In the genomic region with DNA sequence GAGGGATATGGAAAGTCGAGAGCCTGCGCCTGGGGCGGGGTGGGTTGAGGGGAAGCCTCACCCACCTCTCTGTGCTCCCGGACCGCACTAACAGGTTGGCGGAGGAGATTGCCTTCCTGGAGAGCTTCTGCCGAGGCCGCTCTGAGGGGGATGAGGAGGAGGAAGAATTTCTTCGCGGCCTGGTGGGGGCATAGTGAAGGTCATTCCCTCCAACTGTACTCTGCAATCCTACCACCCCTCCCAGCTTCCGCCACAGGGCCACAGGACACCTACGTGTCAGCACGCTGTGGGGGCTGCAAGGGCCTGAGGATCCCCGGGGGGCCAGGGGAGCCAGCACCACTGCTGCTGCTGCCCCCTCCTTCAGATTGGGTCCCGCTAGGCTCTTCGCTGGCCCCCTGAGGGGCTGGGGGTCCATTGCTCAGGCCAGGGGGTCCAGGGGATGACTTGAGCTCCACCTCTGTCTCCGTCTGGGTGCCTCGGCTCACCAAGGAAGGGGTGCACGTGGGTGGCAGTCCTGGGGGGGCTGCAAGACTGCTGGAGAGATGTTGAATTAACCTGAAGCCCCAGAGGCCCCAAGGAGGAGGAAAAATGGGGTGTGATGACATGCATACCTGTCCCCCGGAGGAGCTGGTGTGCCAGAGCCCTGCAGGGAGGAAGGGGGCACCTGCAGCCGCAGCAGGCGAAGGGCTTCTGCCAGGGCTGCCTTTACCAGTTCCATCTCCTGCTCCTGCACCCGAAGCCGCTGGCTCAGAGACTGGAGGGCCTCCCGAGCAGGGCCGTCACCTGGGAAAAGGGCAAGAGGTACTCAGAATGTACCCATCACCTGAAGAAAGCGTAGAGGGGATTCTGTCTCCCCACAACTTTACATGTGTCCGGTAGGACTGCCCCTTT, we compare ENCODE assay signal across 8 cellular contexts. TPM values are rescaled to one million over a fixed set of nuclear protein-coding genes. Genes with fewer than 3 reads are reported as not detected.
A peak's percentile ranks its signal among the peaks of the same experiment; 100 is the strongest.
DNase-seq lines count a peak whose midpoint lies in the region; ATAC-seq, FAIRE-seq and TF ChIP-seq lines count a peak whose summit lies in the region.

No MANE protein-coding gene starts in this region.

- peak overlapping the region; percentile 91 for H3K4me3 Mint-ChIP-seq in activated CD4-positive, alpha-beta T cell treated with anti-CD3 and anti-CD28 coated beads for 36 hours

- FAIRE-seq in HepG2 (lab: Jason Lieb, UNC) = no peak

- H3K9me3 ChIP-seq in adipocyte (ENCODE audit: control insufficient read depth, low read length) = no peaks in the 10 kb centered on the region
- H3K9me3 ChIP-seq in HepG2 (ENCODE audit: low read length) = no peaks in the 10 kb centered on the region
- no peaks in the 10 kb centered on the region for H3K9me3 ChIP-seq in thymus (ENCODE audit: control insufficient read depth)

- intact Hi-C loops in activated CD4-positive, alpha-beta T cell treated with anti-CD3 and anti-CD28 coated beads for 36 hours (cut with DNase I, micrococcal nuclease) = loop anchor here (5.0 kb wide), 2 partner anchors 54 to 246 kb away; no protein-coding TSS in a partner anchor
- intact Hi-C loops in HepG2 (cut with micrococcal nuclease; ENCODE audit: unreplicated experiment) = loop anchor here (5.0 kb wide), 1 partner anchor 41 kb away; a partner anchor contains a TSS

- H3K9me3 Mint-ChIP-seq in activated CD4-positive, alpha-beta T cell treated with anti-CD3 and anti-CD28 coated beads for 36 hours (ENCODE audit: low read depth) = no peaks in the 10 kb centered on the region

- peaks cover 2% of the 10 kb centered on the region for H3K79me2 ChIP-seq in HepG2 (ENCODE audit: insufficient read depth, low read length)

- peak overlapping the region; percentile 96 for H3K4me2 ChIP-seq in HepG2 (ENCODE audit: low read depth, low read length)

- BruUV-seq in HepG2 (replicated peaks; lab: Mats Ljungman, UMichigan) = no TSS peak

- no peak for TF ChIP-seq RAD21 in HepG2 (CRISPR knock-in tag; IDR thresholded peaks at IDR 0.05)

- POLR2A ChIA-PET in activated CD4-positive, alpha-beta T cell treated with anti-CD3 and anti-CD28 coated beads for 36 hours (lab: Charles Lee) = interaction anchor here (0.6 to 2.9 kb wide), 8 partner anchors 9 to 267 kb away, joined by 3 to 21 read pairs (median 5); a partner anchor contains a TSS
- POLR2A ChIA-PET in HepG2 (lab: Yijun Ruan, JAX) = interaction anchor here (0.7 to 4.0 kb wide), 13 partner anchors 10 to 230 kb away, joined by 3 to 39 read pairs (median 6); a partner anchor contains a TSS

- peaks cover 42% of the 10 kb centered on the region for H3K36me3 ChIP-seq in adipocyte (ENCODE audit: control insufficient read depth, insufficient read depth, low read length, severe bottlenecking)
- no peaks in the 10 kb centered on the region; a peak in 1 of 5 replicates for H3K36me3 ChIP-seq in HepG2 (replicated peaks in 1 of 2; ENCODE audit: control insufficient read depth in 1 of 2, insufficient read depth in 2 of 2, low read length in 2 of 2)
- peaks cover 29% of the 10 kb centered on the region for H3K36me3 ChIP-seq in thymus (ENCODE audit: control insufficient read depth, insufficient read depth)

- peak overlapping the region; percentile 90 for H3K27ac Mint-ChIP-seq in activated CD4-positive, alpha-beta T cell treated with anti-CD3 and anti-CD28 coated beads for 36 hours

- H3K27me3 Mint-ChIP-seq in activated CD4-positive, alpha-beta T cell treated with anti-CD3 and anti-CD28 coated beads for 36 hours = no peaks in the 10 kb centered on the region

- TF ChIP-seq CTCF in HepG2 (CRISPR knock-in tag; IDR thresholded peaks at IDR 0.05) = no peak

- CTCF ChIA-PET in activated CD4-positive, alpha-beta T cell treated with anti-CD3 and anti-CD28 coated beads for 36 hours (lab: Charles Lee) = interaction anchor here (0.7 to 2.9 kb wide), 16 partner anchors 10 to 105 kb away, joined by 3 to 19 read pairs (median 4); a partner anchor contains a TSS
- CTCF ChIA-PET in HepG2 (lab: Yijun Ruan, JAX; ENCODE audit: low intra/inter-chr PET ratio, low total read pairs) = interaction anchor here (2.3 kb wide), 1 partner anchor 19 kb away, joined by 14 read pairs; a partner anchor contains a TSS

- H4K20me1 ChIP-seq in HepG2 (ENCODE audit: insufficient read depth, low read length) = no peaks in the 10 kb centered on the region

- H3K27ac ChIP-seq in HepG2 (ENCODE audit: extremely low read length, insufficient read depth, low read length) (peak overlapping the region; percentile 64), thymus (ENCODE audit: low read depth) (no peak overlapping the region)

- H3K27me3 ChIP-seq in adipocyte (replicated peaks; ENCODE audit: control insufficient read depth, insufficient read depth, low read length) (no peaks in the 10 kb centered on the region), HepG2 (ENCODE audit: control insufficient read depth in 1 of 2, insufficient read depth in 2 of 2, low read length in 2 of 2) (no peaks in the 10 kb centered on the region; a peak in 1 of 5 replicates), thymus (ENCODE audit: control insufficient read depth, insufficient read depth) (no peaks in the 10 kb centered on the region)

- in situ Hi-C loops in HepG2 (cut with HindIII; ENCODE audit: extremely low pct_ligation_motif_present, low pct_unique_long_range_greater_than_20kb) (no loop called here), ACHN (cut with HindIII; ENCODE audit: low pct_ligation_motif_present, low pct_unique_long_range_greater_than_20kb, low sequenced_read_pairs) (no loop called here)

- H2AFZ ChIP-seq in HepG2 (ENCODE audit: low read length) = no peak overlapping the region

- H3K36me3 Mint-ChIP-seq in activated CD4-positive, alpha-beta T cell treated with anti-CD3 and anti-CD28 coated beads for 36 hours (ENCODE audit: low read depth) = peaks cover 43% of the 10 kb centered on the region

- H3K4me1 Mint-ChIP-seq in activated CD4-positive, alpha-beta T cell treated with anti-CD3 and anti-CD28 coated beads for 36 hours = peaks cover 40% of the 10 kb centered on the region

- TF ChIP-seq POLR2A in HepG2 (IDR thresholded peaks at IDR 0.05; ENCODE audit: insufficient read depth in 1 of 2, low read depth in 2 of 2, low read length in 2 of 2) = no peak

- peak overlapping the region; percentile 96 for H3K9ac ChIP-seq in adipocyte (ENCODE audit: low read length)
- H3K9ac ChIP-seq in HepG2 (ENCODE audit: insufficient read depth, low read depth, low read length) = peak overlapping the region; percentile 80

- peaks cover 13% of the 10 kb centered on the region for H3K4me1 ChIP-seq in adipocyte (ENCODE audit: control insufficient read depth, insufficient read depth, low read length)
- peaks cover 64% of the 10 kb centered on the region for H3K4me1 ChIP-seq in HepG2 (ENCODE audit: insufficient read depth, low read length)
- no peaks in the 10 kb centered on the region for H3K4me1 ChIP-seq in thymus (ENCODE audit: control insufficient read depth, insufficient read depth, low read length)

- ATAC-seq in activated CD4-positive, alpha-beta T cell treated with anti-CD3 and anti-CD28 coated beads for 36 hours = no peak
- ATAC-seq in HepG2 (no peak), esophagus mucosa (no peak)

- peak overlapping the region; percentile 92 for H3K4me3 ChIP-seq in adipocyte (ENCODE audit: low read length)
- H3K4me3 ChIP-seq in HepG2 (replicated peaks in 1 of 3; ENCODE audit: insufficient read depth in 1 of 3, low read depth in 2 of 3, low read length in 3 of 3) = peak overlapping the region; percentile 77 to 93 (median 77)
- peak overlapping the region; percentile 81 for H3K4me3 ChIP-seq in thymus (ENCODE audit: low read length)

- TF ChIP-seq EP300 in HepG2 (IDR thresholded peaks at IDR 0.05; ENCODE audit: low read depth in 2 of 2, low read length in 2 of 2) = no peak
- no peak for TF ChIP-seq EP300 in HepG2 (CRISPR knock-in tag; IDR thresholded peaks at IDR 0.05; ENCODE audit: borderline replicate concordance)

- DNase-seq in activated CD4-positive, alpha-beta T cell treated with anti-CD3 and anti-CD28 coated beads for 36 hours = peak; percentile 16
- DNase-seq in activated CD4-positive, alpha-beta T cell treated with anti-CD3 and anti-CD28 coated beads for 48 hours = no peak
- DNase-seq in adipocyte (ENCODE audit: low read depth) (no peak), HepG2 (ENCODE audit: low spot score) (no peak), ACHN (no peak), KG1 (lab: John Stamatoyannopoulos, UW) (no peak)

- 58% methylated on average over 11 of the region's 28 CpGs for WGBS in HepG2 (ENCODE audit: low lambda C conversion rate)
- WGBS in thymus = 87% methylated on average over 28 of the region's 28 CpGs

RNA-seq across cellular contexts. Expression of a gene that starts 1.5 kb away (rescaled TPM):
- 100 to 1,000 TPM; 101 to 112 TPM for total RNA-seq in activated CD4-positive, alpha-beta T cell treated with anti-CD3 and anti-CD28 coated beads for 36 hours
- 4.6 and 10.6 TPM in 2 replicates for total RNA-seq in HepG2 (2016; rRNA removed; fragmentation: Illumina TruSeq; extraction: Trizol)
- total RNA-seq in HepG2 (2016; cell fraction: cytosol; rRNA removed; fragmentation: Illumina TruSeq; extraction: Trizol; ENCODE audit: low read depth) = 5.0 and 5.5 TPM in 2 replicates
- 4.2 and 9.0 TPM in 2 replicates for total RNA-seq in HepG2 (2016; cell fraction: insoluble cytoplasmic fraction; rRNA removed; fragmentation: Illumina TruSeq; extraction: Trizol)
- total RNA-seq in HepG2 (2016; cell fraction: membrane; rRNA removed; fragmentation: Illumina TruSeq; extraction: Trizol) = 4.8 and 7.0 TPM in 2 replicates
- 9.2 and 9.5 TPM in 2 replicates for total RNA-seq in HepG2 (2016; cell fraction: nucleus; rRNA removed; fragmentation: Illumina TruSeq; extraction: Trizol)
- polyA plus RNA-seq in HepG2 (2011; rRNA removed) = 12.3 and 16.6 TPM in 2 replicates
- polyA plus RNA-seq in HepG2 (2011; cell fraction: cytosol; rRNA removed) = 7.8 and 7.9 TPM in 2 replicates
- 105 and 119 TPM in 2 replicates for polyA plus RNA-seq in HepG2 (2011; cell fraction: nucleus; rRNA removed)
- 14.9 and 16.7 TPM in 2 replicates for polyA plus RNA-seq in HepG2 (2012)
- polyA plus RNA-seq in HepG2 (2016; cell fraction: cytosol; fragmentation: Illumina TruSeq; extraction: Trizol; ENCODE audit: low read depth) = 1.3 and 2.0 TPM in 2 replicates
- polyA plus RNA-seq in HepG2 (2016; cell fraction: insoluble cytoplasmic fraction; fragmentation: Illumina TruSeq; extraction: Trizol; ENCODE audit: low read depth) = 6.5 and 7.1 TPM in 2 replicates
- 2.2 and 2.5 TPM in 2 replicates for polyA plus RNA-seq in HepG2 (2016; cell fraction: membrane; fragmentation: Illumina TruSeq; extraction: Trizol; ENCODE audit: low read depth)
- 33.3 and 38.2 TPM in 2 replicates for polyA plus RNA-seq in HepG2 (2016; cell fraction: nucleus; fragmentation: Illumina TruSeq; extraction: Trizol; ENCODE audit: insufficient read depth, low read depth)
- 14.6 and 43.9 TPM in 2 replicates for polyA minus RNA-seq in HepG2 (2011; rRNA and poly(A)+ RNA removed; ENCODE audit: low replicate concordance)
- polyA minus RNA-seq in HepG2 (2011; cell fraction: cytosol; rRNA and poly(A)+ RNA removed) = 3.8 and 6.3 TPM in 2 replicates
- 11.2 and 14.0 TPM in 2 replicates for polyA minus RNA-seq in HepG2 (2011; cell fraction: nucleus; rRNA and poly(A)+ RNA removed)
- 99.3 TPM for polyA plus RNA-seq in thymus
- 64.9 TPM for total RNA-seq in esophagus mucosa

RNA-seq across cellular contexts. Expression of a gene that starts 2.0 kb away (rescaled TPM):
- 1 to 10 TPM; 1.5 to 1.9 TPM for total RNA-seq in activated CD4-positive, alpha-beta T cell treated with anti-CD3 and anti-CD28 coated beads for 36 hours
- 1.8 and 2.4 TPM in 2 replicates for total RNA-seq in HepG2 (2016; rRNA removed; fragmentation: Illumina TruSeq; extraction: Trizol)
- 2.8 and 4.2 TPM in 2 replicates for total RNA-seq in HepG2 (2016; cell fraction: cytosol; rRNA removed; fragmentation: Illumina TruSeq; extraction: Trizol; ENCODE audit: low read depth)
- total RNA-seq in HepG2 (2016; cell fraction: insoluble cytoplasmic fraction; rRNA removed; fragmentation: Illumina TruSeq; extraction: Trizol) = 2.9 and 3.2 TPM in 2 replicates
- total RNA-seq in HepG2 (2016; cell fraction: membrane; rRNA removed; fragmentation: Illumina TruSeq; extraction: Trizol) = 2.5 and 3.7 TPM in 2 replicates
- 1.0 and 2.0 TPM in 2 replicates for total RNA-seq in HepG2 (2016; cell fraction: nucleus; rRNA removed; fragmentation: Illumina TruSeq; extraction: Trizol)
- polyA plus RNA-seq in HepG2 (2011; rRNA removed) = 1.2 and 1.6 TPM in 2 replicates
- 1.3 and 1.4 TPM in 2 replicates for polyA plus RNA-seq in HepG2 (2011; cell fraction: cytosol; rRNA removed)
- polyA plus RNA-seq in HepG2 (2011; cell fraction: nucleus; rRNA removed) = 1.5 and 1.6 TPM in 2 replicates
- polyA plus RNA-seq in HepG2 (2012) = 1.0 and 1.8 TPM in 2 replicates
- 3.0 and 3.4 TPM in 2 replicates for polyA plus RNA-seq in HepG2 (2016; cell fraction: cytosol; fragmentation: Illumina TruSeq; extraction: Trizol; ENCODE audit: low read depth)
- polyA plus RNA-seq in HepG2 (2016; cell fraction: insoluble cytoplasmic fraction; fragmentation: Illumina TruSeq; extraction: Trizol; ENCODE audit: low read depth) = 1.7 and 1.9 TPM in 2 replicates
- polyA plus RNA-seq in HepG2 (2016; cell fraction: membrane; fragmentation: Illumina TruSeq; extraction: Trizol; ENCODE audit: low read depth) = 4.9 and 5.0 TPM in 2 replicates
- polyA plus RNA-seq in HepG2 (2016; cell fraction: nucleus; fragmentation: Illumina TruSeq; extraction: Trizol; ENCODE audit: insufficient read depth, low read depth) = 1.8 and 3.1 TPM in 2 replicates
- polyA minus RNA-seq in HepG2 (2011; rRNA and poly(A)+ RNA removed; ENCODE audit: low replicate concordance) = 0.92 and 3.5 TPM in 2 replicates
- not detected in 2 replicates for polyA minus RNA-seq in HepG2 (2011; cell fraction: cytosol; rRNA and poly(A)+ RNA removed)
- polyA minus RNA-seq in HepG2 (2011; cell fraction: nucleus; rRNA and poly(A)+ RNA removed) = 0.39 TPM in 1 of 2 replicates, not detected in the other
- polyA plus RNA-seq in thymus = 7.6 TPM
- total RNA-seq in esophagus mucosa = 4.9 TPM

RNA-seq across cellular contexts. Expression of a gene that starts 9.4 kb away (rescaled TPM):
- 100 to 1,000 TPM; 159 to 179 TPM for total RNA-seq in activated CD4-positive, alpha-beta T cell treated with anti-CD3 and anti-CD28 coated beads for 36 hours
- 58.1 and 70.0 TPM in 2 replicates for total RNA-seq in HepG2 (2016; rRNA removed; fragmentation: Illumina TruSeq; extraction: Trizol)
- 7.1 and 9.5 TPM in 2 replicates for total RNA-seq in HepG2 (2016; cell fraction: cytosol; rRNA removed; fragmentation: Illumina TruSeq; extraction: Trizol; ENCODE audit: low read depth)
- total RNA-seq in HepG2 (2016; cell fraction: insoluble cytoplasmic fraction; rRNA removed; fragmentation: Illumina TruSeq; extraction: Trizol) = 50.7 and 71.8 TPM in 2 replicates
- total RNA-seq in HepG2 (2016; cell fraction: membrane; rRNA removed; fragmentation: Illumina TruSeq; extraction: Trizol) = 25.5 and 28.8 TPM in 2 replicates
- total RNA-seq in HepG2 (2016; cell fraction: nucleus; rRNA removed; fragmentation: Illumina TruSeq; extraction: Trizol) = 47.0 and 57.9 TPM in 2 replicates
- 14.0 and 16.8 TPM in 2 replicates for polyA plus RNA-seq in HepG2 (2011; rRNA removed)
- 9.2 and 10.6 TPM in 2 replicates for polyA plus RNA-seq in HepG2 (2011; cell fraction: cytosol; rRNA removed)
- 53.6 and 67.6 TPM in 2 replicates for polyA plus RNA-seq in HepG2 (2011; cell fraction: nucleus; rRNA removed)
- polyA plus RNA-seq in HepG2 (2012) = 30.7 and 30.9 TPM in 2 replicates
- polyA plus RNA-seq in HepG2 (2016; cell fraction: cytosol; fragmentation: Illumina TruSeq; extraction: Trizol; ENCODE audit: low read depth) = 4.0 and 4.5 TPM in 2 replicates
- polyA plus RNA-seq in HepG2 (2016; cell fraction: insoluble cytoplasmic fraction; fragmentation: Illumina TruSeq; extraction: Trizol; ENCODE audit: low read depth) = 47.2 and 53.8 TPM in 2 replicates
- polyA plus RNA-seq in HepG2 (2016; cell fraction: membrane; fragmentation: Illumina TruSeq; extraction: Trizol; ENCODE audit: low read depth) = 12.6 and 14.0 TPM in 2 replicates
- 121 and 126 TPM in 2 replicates for polyA plus RNA-seq in HepG2 (2016; cell fraction: nucleus; fragmentation: Illumina TruSeq; extraction: Trizol; ENCODE audit: insufficient read depth, low read depth)
- 21.5 and 102 TPM in 2 replicates for polyA minus RNA-seq in HepG2 (2011; rRNA and poly(A)+ RNA removed; ENCODE audit: low replicate concordance)
- polyA minus RNA-seq in HepG2 (2011; cell fraction: cytosol; rRNA and poly(A)+ RNA removed) = 11.9 and 14.7 TPM in 2 replicates
- 37.2 and 50.7 TPM in 2 replicates for polyA minus RNA-seq in HepG2 (2011; cell fraction: nucleus; rRNA and poly(A)+ RNA removed)
- 79.3 TPM for polyA plus RNA-seq in thymus
- total RNA-seq in esophagus mucosa = 88.4 TPM

RNA-seq across cellular contexts. Expression of a gene that starts 10.7 kb away (rescaled TPM):
- 10 to 100 TPM; 48.7 to 57.5 TPM for total RNA-seq in activated CD4-positive, alpha-beta T cell treated with anti-CD3 and anti-CD28 coated beads for 36 hours
- total RNA-seq in HepG2 (2016; rRNA removed; fragmentation: Illumina TruSeq; extraction: Trizol) (8.4 and 21.3 TPM in 2 replicates), esophagus mucosa (11.3 TPM)
- total RNA-seq in HepG2 (2016; cell fraction: cytosol; rRNA removed; fragmentation: Illumina TruSeq; extraction: Trizol; ENCODE audit: low read depth) = 7.6 and 8.5 TPM in 2 replicates
- 7.2 and 20.6 TPM in 2 replicates for total RNA-seq in HepG2 (2016; cell fraction: insoluble cytoplasmic fraction; rRNA removed; fragmentation: Illumina TruSeq; extraction: Trizol)
- 12.5 and 15.3 TPM in 2 replicates for total RNA-seq in HepG2 (2016; cell fraction: membrane; rRNA removed; fragmentation: Illumina TruSeq; extraction: Trizol)
- total RNA-seq in HepG2 (2016; cell fraction: nucleus; rRNA removed; fragmentation: Illumina TruSeq; extraction: Trizol) = 17.4 and 18.9 TPM in 2 replicates
- polyA plus RNA-seq in HepG2 (2011; rRNA removed) (26.1 and 40.4 TPM in 2 replicates), thymus (72.2 TPM)
- 30.3 and 46.6 TPM in 2 replicates for polyA plus RNA-seq in HepG2 (2011; cell fraction: cytosol; rRNA removed)
- polyA plus RNA-seq in HepG2 (2011; cell fraction: nucleus; rRNA removed) = 51.0 and 53.9 TPM in 2 replicates
- 10.7 and 25.1 TPM in 2 replicates for polyA plus RNA-seq in HepG2 (2012)
- 9.0 and 11.1 TPM in 2 replicates for polyA plus RNA-seq in HepG2 (2016; cell fraction: cytosol; fragmentation: Illumina TruSeq; extraction: Trizol; ENCODE audit: low read depth)
- 9.2 and 10.9 TPM in 2 replicates for polyA plus RNA-seq in HepG2 (2016; cell fraction: insoluble cytoplasmic fraction; fragmentation: Illumina TruSeq; extraction: Trizol; ENCODE audit: low read depth)
- 12.7 and 14.3 TPM in 2 replicates for polyA plus RNA-seq in HepG2 (2016; cell fraction: membrane; fragmentation: Illumina TruSeq; extraction: Trizol; ENCODE audit: low read depth)
- 47.6 and 51.7 TPM in 2 replicates for polyA plus RNA-seq in HepG2 (2016; cell fraction: nucleus; fragmentation: Illumina TruSeq; extraction: Trizol; ENCODE audit: insufficient read depth, low read depth)
- 21.5 and 23.9 TPM in 2 replicates for polyA minus RNA-seq in HepG2 (2011; rRNA and poly(A)+ RNA removed; ENCODE audit: low replicate concordance)
- polyA minus RNA-seq in HepG2 (2011; cell fraction: cytosol; rRNA and poly(A)+ RNA removed) = 14.7 and 15.0 TPM in 2 replicates
- polyA minus RNA-seq in HepG2 (2011; cell fraction: nucleus; rRNA and poly(A)+ RNA removed) = 4.8 and 5.2 TPM in 2 replicates

RNA-seq across cellular contexts. Expression of a gene that starts 19.7 kb away (rescaled TPM):
- 10 to 100 TPM; 32.5 to 36.0 TPM for total RNA-seq in activated CD4-positive, alpha-beta T cell treated with anti-CD3 and anti-CD28 coated beads for 36 hours
- total RNA-seq in HepG2 (2016; rRNA removed; fragmentation: Illumina TruSeq; extraction: Trizol) (8.5 and 9.7 TPM in 2 replicates), esophagus mucosa (9.3 TPM)
- total RNA-seq in HepG2 (2016; cell fraction: cytosol; rRNA removed; fragmentation: Illumina TruSeq; extraction: Trizol; ENCODE audit: low read depth) = 2.2 and 4.6 TPM in 2 replicates
- 6.9 and 10.1 TPM in 2 replicates for total RNA-seq in HepG2 (2016; cell fraction: insoluble cytoplasmic fraction; rRNA removed; fragmentation: Illumina TruSeq; extraction: Trizol)
- total RNA-seq in HepG2 (2016; cell fraction: membrane; rRNA removed; fragmentation: Illumina TruSeq; extraction: Trizol) = 3.7 and 6.0 TPM in 2 replicates
- 8.1 and 9.3 TPM in 2 replicates for total RNA-seq in HepG2 (2016; cell fraction: nucleus; rRNA removed; fragmentation: Illumina TruSeq; extraction: Trizol)
- polyA plus RNA-seq in HepG2 (2011; rRNA removed) (14.3 and 17.5 TPM in 2 replicates), thymus (25.3 TPM)
- 6.3 and 8.4 TPM in 2 replicates for polyA plus RNA-seq in HepG2 (2011; cell fraction: cytosol; rRNA removed)
- polyA plus RNA-seq in HepG2 (2011; cell fraction: nucleus; rRNA removed) = 43.5 and 52.1 TPM in 2 replicates
- polyA plus RNA-seq in HepG2 (2012) = 13.1 and 14.1 TPM in 2 replicates
- polyA plus RNA-seq in HepG2 (2016; cell fraction: cytosol; fragmentation: Illumina TruSeq; extraction: Trizol; ENCODE audit: low read depth) = 2.4 and 2.7 TPM in 2 replicates
- 7.0 and 9.3 TPM in 2 replicates for polyA plus RNA-seq in HepG2 (2016; cell fraction: insoluble cytoplasmic fraction; fragmentation: Illumina TruSeq; extraction: Trizol; ENCODE audit: low read depth)
- polyA plus RNA-seq in HepG2 (2016; cell fraction: membrane; fragmentation: Illumina TruSeq; extraction: Trizol; ENCODE audit: low read depth) = 3.7 and 4.0 TPM in 2 replicates
- polyA plus RNA-seq in HepG2 (2016; cell fraction: nucleus; fragmentation: Illumina TruSeq; extraction: Trizol; ENCODE audit: insufficient read depth, low read depth) = 25.7 TPM in 2 replicates
- 12.6 and 15.7 TPM in 2 replicates for polyA minus RNA-seq in HepG2 (2011; rRNA and poly(A)+ RNA removed; ENCODE audit: low replicate concordance)
- 4.7 and 8.8 TPM in 2 replicates for polyA minus RNA-seq in HepG2 (2011; cell fraction: cytosol; rRNA and poly(A)+ RNA removed)
- polyA minus RNA-seq in HepG2 (2011; cell fraction: nucleus; rRNA and poly(A)+ RNA removed) = 3.9 and 9.4 TPM in 2 replicates
